Comparison of ENCODE assay signal across 8 cellular contexts in genomic region chr13:95480131-95480545, GRCh38.
A peak's percentile ranks its signal among the peaks of the same experiment; 100 is the strongest.
DNase-seq lines count a peak whose midpoint lies in the region; ATAC-seq, FAIRE-seq and TF ChIP-seq lines count a peak whose summit lies in the region.

No MANE protein-coding gene starts in this region.

- no peak for TF ChIP-seq EP300 in esophagus muscularis mucosa (IDR thresholded peaks at IDR 0.05)

- peak; percentile 34 for DNase-seq in GM12891 (ENCODE audit: insufficient read length, low spot score)
- DNase-seq in heart left ventricle = peak in 2 of 5 donors; percentile 35 to 60
- no peak for DNase-seq in thyroid gland
- DNase-seq in esophagus muscularis mucosa (ENCODE audit: extremely low spot score) = no peak
- DNase-seq in D721Med (ENCODE audit: insufficient read length, low spot score) = no peak
- no peak for DNase-seq in NCI-H2196 (lab: John Stamatoyannopoulos, UW; ENCODE audit: unreplicated experiment)

- no peak for TF ChIP-seq CTCF in heart left ventricle (IDR thresholded peaks at IDR 0.05)
- TF ChIP-seq CTCF in thyroid gland (IDR thresholded peaks at IDR 0.05) = no peak
- TF ChIP-seq CTCF in esophagus muscularis mucosa (IDR thresholded peaks at IDR 0.05) = no peak
- TF ChIP-seq CTCF in D721Med (IDR thresholded peaks at IDR 0.05; ENCODE audit: insufficient read depth, missing control alignments) = no peak

- FAIRE-seq in GM12891 (lab: Jason Lieb, UNC) = peak; percentile 91
- FAIRE-seq in D721Med (lab: Jason Lieb, UNC) = no peak

- ATAC-seq in GM19468 (IDR thresholded peaks at IDR 0.05; ENCODE audit: extremely low read depth, unreplicated experiment) (peak; percentile 26), HG03460 (IDR thresholded peaks at IDR 0.05; ENCODE audit: unreplicated experiment) (peak; percentile 55), heart left ventricle (peak in 3 of 4 donors; percentile 21 to 51 (median 30))

- H3K36me3 ChIP-seq in heart left ventricle (no peaks in the 10 kb centered on the region), thyroid gland (no peaks in the 10 kb centered on the region), esophagus muscularis mucosa (no peaks in the 10 kb centered on the region)

- H3K27me3 ChIP-seq in heart left ventricle (peaks cover 0 to 2% (median 0%) of the 10 kb centered on the region in 9 donors), thyroid gland (no peaks in the 10 kb centered on the region), esophagus muscularis mucosa (peaks cover 0 to 12% (median 0%) of the 10 kb centered on the region in 4 donors)

- H3K9me3 ChIP-seq in heart left ventricle = peaks cover 0 to 8% (median 0%) of the 10 kb centered on the region in 12 donors
- H3K9me3 ChIP-seq in thyroid gland = no peaks in the 10 kb centered on the region
- H3K9me3 ChIP-seq in esophagus muscularis mucosa = no peaks in the 10 kb centered on the region

- peak overlapping the region in 1 of 12 donors; percentile 19 for H3K27ac ChIP-seq in heart left ventricle
- no peak overlapping the region for H3K27ac ChIP-seq in thyroid gland
- H3K27ac ChIP-seq in esophagus muscularis mucosa (replicated peaks in 1 of 4) = no peak overlapping the region

- TF ChIP-seq POLR2A in GM12891 (IDR thresholded peaks at IDR 0.05; ENCODE audit: low read depth, low read length) = no peak
- TF ChIP-seq POLR2A in heart left ventricle (IDR thresholded peaks at IDR 0.05) = no peak
- TF ChIP-seq POLR2A in thyroid gland (IDR thresholded peaks at IDR 0.05) = no peak
- TF ChIP-seq POLR2A in esophagus muscularis mucosa (IDR thresholded peaks at IDR 0.05; ENCODE audit: low read depth) = no peak

- H3K4me1 ChIP-seq in heart left ventricle = peaks cover 0 to 11% (median 0%) of the 10 kb centered on the region in 12 donors
- H3K4me1 ChIP-seq in thyroid gland = no peaks in the 10 kb centered on the region
- H3K4me1 ChIP-seq in esophagus muscularis mucosa = peaks cover 0 to 6% (median 0%) of the 10 kb centered on the region in 4 donors

- no peak overlapping the region for H3K4me3 ChIP-seq in heart left ventricle
- no peak overlapping the region for H3K4me3 ChIP-seq in thyroid gland (replicated peaks in 1 of 3)
- no peak overlapping the region for H3K4me3 ChIP-seq in esophagus muscularis mucosa

- 61 to 69% (median 66%) methylated on average over 6 to 7 of the region's 7 CpGs for WGBS in heart left ventricle, 4 donors
- WGBS in thyroid gland, 2 donors = 65 to 79% methylated on average over 7 of the region's 7 CpGs
- WGBS in esophagus muscularis mucosa = 67% methylated on average over 7 of the region's 7 CpGs

- intact Hi-C loops in heart left ventricle (cut with DNase I) (loop anchor here in 2 of 10 donors (2.0 to 5.0 kb wide), 2 partner anchors 289 to 293 kb away; no protein-coding TSS in a partner anchor), thyroid gland (cut with DNase I) (no loop called here), esophagus muscularis mucosa (cut with DNase I) (no loop called here)

TF ChIP-seq in GM12891, 5 proteins besides CTCF, POLR2A, EP300 and RAD21:
- TF ChIP-seq SPI1 (IDR thresholded peaks at IDR 0.05; ENCODE audit: low read depth, low read length) = 0 out of 2 replicates have a peak, but pooled peaks have one; percentile 15
- no peak for TF ChIP-seq POLR2AphosphoS5 (IDR thresholded peaks at IDR 0.05; ENCODE audit: low read depth, low read length)
- no peak for TF ChIP-seq POU2F2 (IDR thresholded peaks at IDR 0.05; ENCODE audit: low read depth, low read length)
- no peak for TF ChIP-seq TAF1 (IDR thresholded peaks at IDR 0.05; ENCODE audit: low read depth, low read length)
- TF ChIP-seq PAX5 (IDR thresholded peaks at IDR 0.05; ENCODE audit: insufficient read depth, low read length, severe bottlenecking) = no peak
TF ChIP-seq in GM12891: peak in this region for 1.
